ENCODE assay signal across 10 cellular contexts in genomic region chr4:184457530-184458249, GRCh38. TPM values are rescaled to one million over a fixed set of nuclear protein-coding genes. Genes with fewer than 3 reads are reported as not detected.
A peak's percentile ranks its signal among the peaks of the same experiment; 100 is the strongest.
DNase-seq lines count a peak whose midpoint lies in the region; ATAC-seq and TF ChIP-seq lines count a peak whose summit lies in the region.
"Had no signal": no experiment of that assay in that cellular context is flagged by ENCODE, and none has a peak within 500 bp of the region (broad histone marks: within the 10 kb centered on the region; RNA-seq: fewer than 3 reads in every experiment).

No MANE protein-coding gene starts in this region.

- no peaks in the 10 kb centered on the region for H3K9me3 Mint-ChIP-seq in activated naive CD4-positive, alpha-beta T cell treated with anti-CD3 and anti-CD28 coated beads, Interleukin-2, amount 50 U/mL, for 72 hours
- no peaks in the 10 kb centered on the region for H3K9me3 Mint-ChIP-seq in activated naive CD4-positive, alpha-beta T cell treated with anti-CD3 and anti-CD28 coated beads, Interleukin-2, amount 10 ng/mL, durations not matched to agents 7 days and 5 days
- H3K9me3 Mint-ChIP-seq in stimulated activated memory B cell treated with anti-CD40 and anti-IgM and Interleukin-4, amounts not matched to agents 10 μg/mL and 1 μg/mL and 100 μg/mL, for 72 hours = no peaks in the 10 kb centered on the region

- peak; percentile 4 for TF ChIP-seq CTCF in cardiac fibroblast (IDR thresholded peaks at IDR 0.05; ENCODE audit: low read depth, low read length)
- TF ChIP-seq CTCF in ovary (IDR thresholded peaks at IDR 0.05) = no peak

- H3K27me3 ChIP-seq in ovary = no peaks in the 10 kb centered on the region

- no peaks in the 10 kb centered on the region for H3K27me3 Mint-ChIP-seq in activated naive CD4-positive, alpha-beta T cell treated with anti-CD3 and anti-CD28 coated beads, Interleukin-2, amount 10 ng/mL, durations not matched to agents 7 days and 5 days
- H3K27me3 Mint-ChIP-seq in stimulated activated memory B cell treated with anti-CD40 and anti-IgM and Interleukin-4, amounts not matched to agents 10 μg/mL and 1 μg/mL and 100 μg/mL, for 72 hours = no peaks in the 10 kb centered on the region

- TF ChIP-seq EP300 in ovary (IDR thresholded peaks at IDR 0.05) = no peak

- H3K36me3 Mint-ChIP-seq in activated naive CD4-positive, alpha-beta T cell treated with anti-CD3 and anti-CD28 coated beads, Interleukin-2, amount 50 U/mL, for 72 hours = peaks cover 0 to 8% of the 10 kb centered on the region in 2 donors
- peaks cover 31% of the 10 kb centered on the region for H3K36me3 Mint-ChIP-seq in activated naive CD4-positive, alpha-beta T cell treated with anti-CD3 and anti-CD28 coated beads, Interleukin-2, amount 10 ng/mL, durations not matched to agents 7 days and 5 days
- H3K36me3 Mint-ChIP-seq in stimulated activated memory B cell treated with anti-CD40 and anti-IgM and Interleukin-4, amounts not matched to agents 10 μg/mL and 1 μg/mL and 100 μg/mL, for 72 hours = peaks cover 31% of the 10 kb centered on the region

- no peak overlapping the region for H3K27ac ChIP-seq in ovary

- peak overlapping the region; percentile 29 to 45 for H3K27ac Mint-ChIP-seq in activated naive CD4-positive, alpha-beta T cell treated with anti-CD3 and anti-CD28 coated beads, Interleukin-2, amount 50 U/mL, for 72 hours
- H3K27ac Mint-ChIP-seq in activated naive CD4-positive, alpha-beta T cell treated with anti-CD3 and anti-CD28 coated beads, Interleukin-2, amount 10 ng/mL, durations not matched to agents 7 days and 5 days = no peak overlapping the region
- peak overlapping the region; percentile 70 for H3K27ac Mint-ChIP-seq in stimulated activated memory B cell treated with anti-CD40 and anti-IgM and Interleukin-4, amounts not matched to agents 10 μg/mL and 1 μg/mL and 100 μg/mL, for 72 hours

- 80 to 89% (median 85%) methylated on average over 11 of the region's 11 CpGs for WGBS in ovary, 3 donors

- H3K9me3 ChIP-seq in ovary = no peaks in the 10 kb centered on the region

- CTCF ChIA-PET in activated naive CD4-positive, alpha-beta T cell treated with anti-CD3 and anti-CD28 coated beads, Interleukin-2, amount 10 ng/mL, durations not matched to agents 7 days and 5 days (lab: Charles Lee) = interaction anchor here (1.0 kb wide), 1 partner anchor 195 kb away, joined by 3 read pairs; no protein-coding TSS in a partner anchor

- intact Hi-C loops in ovary (cut with DNase I) = loop anchor here in 1 of 4 donors (10.0 kb wide), 1 partner anchor 53 kb away; no protein-coding TSS in a partner anchor

- H3K36me3 ChIP-seq in ovary = no peaks in the 10 kb centered on the region

- no peak overlapping the region for H3K4me3 Mint-ChIP-seq in activated naive CD4-positive, alpha-beta T cell treated with anti-CD3 and anti-CD28 coated beads, Interleukin-2, amount 10 ng/mL, durations not matched to agents 7 days and 5 days
- H3K4me3 Mint-ChIP-seq in stimulated activated memory B cell treated with anti-CD40 and anti-IgM and Interleukin-4, amounts not matched to agents 10 μg/mL and 1 μg/mL and 100 μg/mL, for 72 hours = peak overlapping the region; percentile 49

- DNase-seq in activated naive CD4-positive, alpha-beta T cell treated with anti-CD3 and anti-CD28 coated beads, Interleukin-2, amount 50 U/mL, for 72 hours (ENCODE audit: low spot score in 2 of 2) = no peak
- DNase-seq in activated naive CD4-positive, alpha-beta T cell treated with anti-CD3 and anti-CD28 coated beads, Interleukin-2, amount 10 ng/mL, durations not matched to agents 7 days and 5 days = no peak
- DNase-seq in cardiac fibroblast (ENCODE audit: low read depth in 2 of 2) (peak in 1 of 2 donors; percentile 48), ureter (ENCODE audit: low spot score) (no peak), ovary (no peak)
- DNase-seq in activated effector memory CD4-positive, alpha-beta T cell treated with Interleukin-2 at 50 U/mL for 16 hours = no peak
- DNase-seq: SIG-M5; stimulated activated naive CD4-positive, alpha-beta T cell had no signal

- TF ChIP-seq POLR2A in ovary (IDR thresholded peaks at IDR 0.05) = no peak

- H3K4me1 ChIP-seq in ovary (ENCODE audit: insufficient read depth) = peaks cover 10% of the 10 kb centered on the region

- peaks cover 80% of the 10 kb centered on the region for H3K4me1 Mint-ChIP-seq in activated naive CD4-positive, alpha-beta T cell treated with anti-CD3 and anti-CD28 coated beads, Interleukin-2, amount 10 ng/mL, durations not matched to agents 7 days and 5 days
- H3K4me1 Mint-ChIP-seq in stimulated activated memory B cell treated with anti-CD40 and anti-IgM and Interleukin-4, amounts not matched to agents 10 μg/mL and 1 μg/mL and 100 μg/mL, for 72 hours = peaks cover 88% of the 10 kb centered on the region

- no peak overlapping the region for H3K4me3 ChIP-seq in cardiac fibroblast (replicated peaks in 1 of 2; ENCODE audit: low read depth in 2 of 2, low read length in 2 of 2)
- H3K4me3 ChIP-seq in ovary = no peak overlapping the region

- ATAC-seq in activated naive CD4-positive, alpha-beta T cell treated with anti-CD3 and anti-CD28 coated beads, Interleukin-2, amount 50 U/mL, for 72 hours = no peak
- peak; percentile 32 for ATAC-seq in HG03460 (IDR thresholded peaks at IDR 0.05; ENCODE audit: unreplicated experiment)
- peak; percentile 62 for ATAC-seq in stimulated activated memory B cell treated with anti-CD40 and anti-IgM and Interleukin-4, amounts not matched to agents 10 μg/mL and 1 μg/mL and 100 μg/mL, for 72 hours

RNA-seq across cellular contexts. Expression of gene IRF2, which starts 16.7 kb away (rescaled TPM):
- 10 to 100 TPM; 52.7 to 56.8 TPM for total RNA-seq in activated naive CD4-positive, alpha-beta T cell treated with anti-CD3 and anti-CD28 coated beads, Interleukin-2, amount 50 U/mL, for 72 hours
- 74.9 TPM for total RNA-seq in ureter
- 10 to 100 TPM; 27.8 to 68.4 (median 40.7) TPM for total RNA-seq in ovary
- 10 to 100 TPM; 31.7 to 60.6 TPM for polyA plus RNA-seq in ovary

Comparison
In these comparisons a context has a peak if more than half of its experiments do, and no peak if none do; other contexts are left out.
1. ATAC-seq: peak in HG03460 (single experiment) and stimulated activated memory B cell treated with anti-CD40 and anti-IgM and Interleukin-4, amounts not matched to agents 10 μg/mL and 1 μg/mL and 100 μg/mL, for 72 hours (single experiment); none in activated naive CD4-positive, alpha-beta T cell treated with anti-CD3 and anti-CD28 coated beads, Interleukin-2, amount 50 U/mL, for 72 hours (0 of 2).